In genomic region chr20:63968136-63968927, GRCh38 we compare ENCODE assay signal across 6 cellular contexts. TPM values are rescaled to one million over a fixed set of nuclear protein-coding genes. Genes with fewer than 3 reads are reported as not detected.
DNase-seq lines count a peak whose midpoint lies in the region; ATAC-seq and TF ChIP-seq lines count a peak whose summit lies in the region.

No MANE protein-coding gene starts in this region.

- CTCF ChIA-PET in activated naive CD4-positive, alpha-beta T cell treated with anti-CD3 and anti-CD28 coated beads for 36 hours (lab: Charles Lee): interaction anchor here (1.5 kb wide), 1 partner anchor 12 kb away, joined by 5 read pairs; the partner anchor contains the start of gene PRPF6

- H3K4me1 ChIP-seq in left ventricle myocardium inferior (peaks cover 37% of the 10 kb centered on the region), uterus (peaks cover 0 to 18% of the 10 kb centered on the region in 2 donors)

- H3K27me3 Mint-ChIP-seq in activated naive CD4-positive, alpha-beta T cell treated with anti-CD3 and anti-CD28 coated beads for 36 hours (ENCODE audit: low read depth): no peaks in the 10 kb centered on the region

- peak overlapping the region; percentile 65 for H3K27ac ChIP-seq in left ventricle myocardium inferior (replicated peaks)
- H3K27ac ChIP-seq in uterus: peak overlapping the region; percentile 73 to 80

- H3K27ac Mint-ChIP-seq in activated naive CD4-positive, alpha-beta T cell treated with anti-CD3 and anti-CD28 coated beads for 36 hours: peak overlapping the region; percentile 79

- no peaks in the 10 kb centered on the region for H3K9me3 Mint-ChIP-seq in activated naive CD4-positive, alpha-beta T cell treated with anti-CD3 and anti-CD28 coated beads for 36 hours

- DNase-seq in activated naive CD4-positive, alpha-beta T cell treated with anti-CD3 and anti-CD28 coated beads for 36 hours: peak; percentile 4
- DNase-seq in activated naive CD4-positive, alpha-beta T cell (lab: John Stamatoyannopoulos, UW): no peak
- peak; percentile 12 for DNase-seq in left ventricle myocardium inferior
- peak; percentile 20 to 25 for DNase-seq in uterus
- no peak for DNase-seq in NCI-H1694 treated with DMSO at 0.1 percent for 48 hours (lab: John Stamatoyannopoulos, UW)

- peak overlapping the region; percentile 69 for H3K4me3 ChIP-seq in left ventricle myocardium inferior
- peak overlapping the region; percentile 46 to 73 for H3K4me3 ChIP-seq in uterus

- peaks cover 3% of the 10 kb centered on the region for H3K36me3 Mint-ChIP-seq in activated naive CD4-positive, alpha-beta T cell treated with anti-CD3 and anti-CD28 coated beads for 36 hours (ENCODE audit: low read depth)

- H3K36me3 ChIP-seq in left ventricle myocardium inferior (peaks cover 27% of the 10 kb centered on the region), uterus (no peaks in the 10 kb centered on the region)

- H3K4me3 Mint-ChIP-seq in activated naive CD4-positive, alpha-beta T cell treated with anti-CD3 and anti-CD28 coated beads for 36 hours: peak overlapping the region; percentile 80

- H3K27me3 ChIP-seq in left ventricle myocardium inferior (ENCODE audit: low read depth) (no peaks in the 10 kb centered on the region), uterus (no peaks in the 10 kb centered on the region)

- intact Hi-C loops in activated naive CD4-positive, alpha-beta T cell treated with anti-CD3 and anti-CD28 coated beads for 36 hours (cut with micrococcal nuclease): no loop called here
- intact Hi-C loops in left ventricle myocardium inferior (cut with micrococcal nuclease) (no loop called here), uterus (cut with DNase I; ENCODE audit: low total_unique reads) (no loop called here)

- no peak for ATAC-seq in HG02571 (IDR thresholded peaks at IDR 0.05; ENCODE audit: unreplicated experiment)

- peaks cover 15% of the 10 kb centered on the region for H3K4me1 Mint-ChIP-seq in activated naive CD4-positive, alpha-beta T cell treated with anti-CD3 and anti-CD28 coated beads for 36 hours (ENCODE audit: low read depth)

- no peak for TF ChIP-seq CTCF in left ventricle myocardium inferior (IDR thresholded peaks at IDR 0.05; ENCODE audit: borderline replicate concordance)
- TF ChIP-seq CTCF in uterus (IDR thresholded peaks at IDR 0.05): no peak

- no peaks in the 10 kb centered on the region for H3K9me3 ChIP-seq in left ventricle myocardium inferior (replicated peaks)
- no peaks in the 10 kb centered on the region for H3K9me3 ChIP-seq in uterus

- TF ChIP-seq POLR2A in uterus (IDR thresholded peaks at IDR 0.05): no peak

RNA-seq across cellular contexts. Expression of gene ZNF512B, which starts 1.4 kb away (rescaled TPM):
- total RNA-seq in activated naive CD4-positive, alpha-beta T cell treated with anti-CD3 and anti-CD28 coated beads for 36 hours: 1 to 10 TPM; 7.9 to 8.3 TPM
- total RNA-seq in left ventricle myocardium inferior (12.6 TPM), uterus (10 to 100 TPM in 3 of 4 donors, 1 to 10 TPM in 1; 4.7 to 23.3 (median 17.4) TPM)

RNA-seq across cellular contexts. Expression of gene SAMD10, which starts 11.1 kb away (rescaled TPM):
- total RNA-seq in activated naive CD4-positive, alpha-beta T cell treated with anti-CD3 and anti-CD28 coated beads for 36 hours: 10 to 100 TPM; 20.5 to 21.8 TPM
- total RNA-seq in left ventricle myocardium inferior: 5.6 TPM
- 1 to 10 TPM in 2 of 4 donors, under 1 TPM in 1, not detected in 1; 0.83 to 7.6 (median 1.2) TPM for total RNA-seq in uterus

RNA-seq across cellular contexts. Expression of gene UCKL1, which starts 12.1 kb away (rescaled TPM):
- total RNA-seq in activated naive CD4-positive, alpha-beta T cell treated with anti-CD3 and anti-CD28 coated beads for 36 hours: 10 to 100 TPM; 23.3 to 23.9 TPM
- total RNA-seq in left ventricle myocardium inferior: 41.0 TPM
- 10 to 100 TPM; 21.8 to 64.6 (median 23.5) TPM for total RNA-seq in uterus

RNA-seq across cellular contexts. Expression of gene PRPF6, which starts 12.6 kb away (rescaled TPM):
- 10 to 100 TPM; 39.4 to 40.2 TPM for total RNA-seq in activated naive CD4-positive, alpha-beta T cell treated with anti-CD3 and anti-CD28 coated beads for 36 hours
- total RNA-seq in left ventricle myocardium inferior: 46.8 TPM
- 10 to 100 TPM; 28.5 to 73.0 (median 69.6) TPM for total RNA-seq in uterus

Comparison
In these comparisons a context has a peak if more than half of its experiments do, and no peak if none do; other contexts are left out.
1. DNase-seq: peak in activated naive CD4-positive, alpha-beta T cell treated with anti-CD3 and anti-CD28 coated beads for 36 hours (single experiment), left ventricle myocardium inferior (single experiment) and uterus (2 of 2); none in activated naive CD4-positive, alpha-beta T cell (0 of 4) and NCI-H1694 treated with DMSO at 0.1 percent for 48 hours (single experiment).